Comparison of ENCODE assay signal across 8 cellular contexts in genomic region chr7:30510124-30511074, GRCh38. TPM values are rescaled to one million over a fixed set of nuclear protein-coding genes. Genes with fewer than 3 reads are reported as not detected.
DNase-seq lines count a peak whose midpoint lies in the region; ATAC-seq and TF ChIP-seq lines count a peak whose summit lies in the region.

No MANE protein-coding gene starts in this region.

- no peaks in the 10 kb centered on the region for H3K79me2 ChIP-seq in SK-N-SH (ENCODE audit: insufficient read depth)

- H3K9me2 ChIP-seq in SK-N-SH = no peaks in the 10 kb centered on the region

- TF ChIP-seq RAD21 in SK-N-SH (IDR thresholded peaks at IDR 0.05; ENCODE audit: low read length) = peak; percentile 72

- no peaks in the 10 kb centered on the region for H4K20me1 ChIP-seq in SK-N-SH (ENCODE audit: insufficient read depth)

- no peak overlapping the region for H3K4me3 ChIP-seq in SK-N-SH (ENCODE audit: low read depth in 2 of 2, low read length in 1 of 2)

- H3K27ac ChIP-seq in SK-N-SH (ENCODE audit: low read depth in 2 of 2, low read length in 1 of 2) = 0 out of 4 replicates have a peak overlapping the region, but pooled peaks of 1 of the 2 experiments have one; percentile 67

- H3K9ac ChIP-seq in SK-N-SH = no peak overlapping the region

- POLR2A ChIA-PET in SK-N-SH (lab: Yijun Ruan, JAX) = interaction anchor here (1.0 kb wide), 1 partner anchor 84 kb away, joined by 4 read pairs; no protein-coding TSS in a partner anchor

- 78% methylated on average over 4 of the region's 4 CpGs for WGBS in SK-N-SH (ENCODE audit: low lambda C conversion rate)

- CTCF ChIA-PET in SK-N-SH (lab: Yijun Ruan, JAX) = interaction anchor here (0.6 to 4.8 kb wide), 24 partner anchors 11 to 235 kb away, joined by 3 to 55 read pairs (median 4); partner anchors contain the start of genes CRHR2 and NOD1

- peak; percentile 96 for TF ChIP-seq CTCF in SK-N-SH (IDR thresholded peaks at IDR 0.05)

- ATAC-seq in HG03378 (IDR thresholded peaks at IDR 0.05; ENCODE audit: unreplicated experiment) (peak; percentile 72), GM18502 (IDR thresholded peaks at IDR 0.05; ENCODE audit: poor library complexity, unreplicated experiment) (no peak), GM18873 (IDR thresholded peaks at IDR 0.05; ENCODE audit: low FRiP score, unreplicated experiment) (no peak)

- H3K27me3 ChIP-seq in SK-N-SH (ENCODE audit: insufficient read depth) = no peaks in the 10 kb centered on the region

- no peaks in the 10 kb centered on the region for H3F3A ChIP-seq in SK-N-SH (replicated peaks; ENCODE audit: insufficient read depth)

- TF ChIP-seq EP300 in SK-N-SH (IDR thresholded peaks at IDR 0.05; ENCODE audit: borderline replicate concordance in 1 of 2, low read depth in 1 of 2, low read length in 1 of 2) = no peak

- peak; percentile 70 for DNase-seq in activated effector memory CD4-positive, alpha-beta T cell treated with anti-CD3 and anti-CD28 coated beads, Interleukin-2, amount 50 U/mL, for 16 hours
- DNase-seq in activated effector memory CD4-positive, alpha-beta T cell treated with Interleukin-2 at 50 U/mL for 16 hours = no peak
- DNase-seq in SK-N-SH = peak; percentile 52
- DNase-seq in dermis blood vessel endothelial cell = peak; percentile 71
- peak; percentile 49 for DNase-seq in myocyte (ENCODE audit: low read depth)

- peaks cover 0 to 10% of the 10 kb centered on the region in 2 experiments; a peak in 2 of 4 replicates for H3K4me1 ChIP-seq in SK-N-SH (ENCODE audit: control insufficient read depth in 1 of 2, insufficient read depth in 2 of 2, low read depth in 1 of 2, low read length in 1 of 2)

- no peaks in the 10 kb centered on the region for H3K9me3 ChIP-seq in SK-N-SH

- no peak overlapping the region for H3K4me2 ChIP-seq in SK-N-SH

- no peaks in the 10 kb centered on the region for H3K36me3 ChIP-seq in SK-N-SH (replicated peaks in 1 of 2; ENCODE audit: control insufficient read depth in 1 of 2, insufficient read depth in 2 of 2, low read length in 1 of 2)

- no peak overlapping the region for H2AFZ ChIP-seq in SK-N-SH (ENCODE audit: low read depth)

TF ChIP-seq in SK-N-SH, 30 proteins besides CTCF, POLR2A, EP300 and RAD21:
- TF ChIP-seq FOSL2 (IDR thresholded peaks at IDR 0.05; ENCODE audit: borderline replicate concordance, low read depth) = no peak
- peak; percentile 61 for TF ChIP-seq SMC3 (IDR thresholded peaks at IDR 0.05; ENCODE audit: low read depth, low read length)

RNA-seq across cellular contexts. Expression of gene GGCT, which starts 5.8 kb away (rescaled TPM):
- polyA plus RNA-seq in SK-N-SH (2012; rRNA removed) = 20.8 and 21.8 TPM in 2 replicates
- 30.8 and 39.4 TPM in 2 replicates for polyA plus RNA-seq in SK-N-SH (2012; cell fraction: cytosol; rRNA removed)
- 10.2 and 10.5 TPM in 2 replicates for polyA plus RNA-seq in SK-N-SH (2012; cell fraction: nucleus; rRNA removed)
- total RNA-seq in dermis blood vessel endothelial cell = 28.6 and 35.6 TPM in 2 replicates
- total RNA-seq in myocyte = 33.5 and 38.2 TPM in 2 replicates
- 48.3 TPM for polyA plus RNA-seq in myocyte (2012)

RNA-seq across cellular contexts. Expression of gene NOD1, which starts 31.8 kb away (rescaled TPM):
- polyA plus RNA-seq in SK-N-SH (2012; rRNA removed) = 5.5 and 5.6 TPM in 2 replicates
- polyA plus RNA-seq in SK-N-SH (2012; cell fraction: cytosol; rRNA removed) = 3.2 and 3.5 TPM in 2 replicates
- 15.0 and 18.3 TPM in 2 replicates for polyA plus RNA-seq in SK-N-SH (2012; cell fraction: nucleus; rRNA removed)
- total RNA-seq in dermis blood vessel endothelial cell (34.1 and 37.6 TPM in 2 replicates), myocyte (12.0 and 14.1 TPM in 2 replicates)
- polyA plus RNA-seq in myocyte (2012) = 7.5 TPM
